Comparison of ENCODE assay signal across 24 cellular contexts in genomic region chr6:105468850-105469249, GRCh38.
DNase-seq lines count a peak whose midpoint lies in the region; ATAC-seq, FAIRE-seq and TF ChIP-seq lines count a peak whose summit lies in the region.
"Had no signal": no experiment of that assay in that cellular context is flagged by ENCODE, and none has a peak within 500 bp of the region (broad histone marks: within the 10 kb centered on the region; RNA-seq: fewer than 3 reads in every experiment).

No MANE protein-coding gene starts in this region.

- H3K4me1 ChIP-seq in Karpas-422 (ENCODE audit: low read length) (no peaks in the 10 kb centered on the region), H1 (replicated peaks in 1 of 4; ENCODE audit: control insufficient read depth in 3 of 4, insufficient read depth in 4 of 4, low read length in 3 of 4) (no peaks in the 10 kb centered on the region; a peak in 1 of 7 replicates)
- no peaks in the 10 kb centered on the region for H3K4me1 ChIP-seq in effector memory CD4-positive, alpha-beta T cell (ENCODE audit: control insufficient read depth, insufficient read depth, low read length, poor library complexity, severe bottlenecking)
- H3K4me1 ChIP-seq: A549; BE2C; BLaER1 treated with 17β-estradiol and CSF1 and Interleukin-3, amounts not matched to agents 10 nM and 100 nM had no signal

- no peak overlapping the region for H4K8ac ChIP-seq in H1 (ENCODE audit: extremely low read depth, insufficient read depth, low read length)

- TF ChIP-seq EP300 in H1 (IDR thresholded peaks at IDR 0.05; ENCODE audit: borderline replicate concordance in 1 of 2, low read depth in 2 of 2, low read length in 2 of 2) = no peak

- WGBS in H1 (ENCODE audit: extremely low coverage in 1 of 2, insufficient coverage in 1 of 2, insufficient read length in 1 of 2, insufficient replicate concordance in 2 of 2, low coverage in 1 of 2, low lambda C conversion rate in 2 of 2, missing lambda C conversion rate in 1 of 2), 2 experiments = 93% methylated on average over 4 of the region's 4 CpGs; no CpG with 5 or more reads in 1 of the 2 experiments

- no peak overlapping the region for H2AK5ac ChIP-seq in H1 (ENCODE audit: low read depth, low read length)

- no peaks in the 10 kb centered on the region for H4K20me1 ChIP-seq in Karpas-422 (ENCODE audit: insufficient read depth, low read depth, low read length)
- H4K20me1 ChIP-seq in H1 (replicated peaks in 1 of 2; ENCODE audit: control insufficient read depth in 1 of 2, insufficient read depth in 2 of 2, low read length in 2 of 2) = no peaks in the 10 kb centered on the region
- H4K20me1 ChIP-seq: BLaER1 treated with 17β-estradiol and CSF1 and Interleukin-3, amounts not matched to agents 10 nM and 100 nM had no signal

- no peak overlapping the region for H4K91ac ChIP-seq in H1 (replicated peaks; ENCODE audit: insufficient read length, low read length)

- no peak overlapping the region for H3K56ac ChIP-seq in H1 (replicated peaks; ENCODE audit: insufficient read length, low read depth, low read length)

- no peak for TF ChIP-seq CTCF in H1 (IDR thresholded peaks at IDR 0.05; ENCODE audit: control extremely low read depth in 1 of 3, insufficient read depth in 1 of 3, low read depth in 1 of 3, low read length in 3 of 3)

- H3K9me3 Mint-ChIP-seq in stimulated activated naive CD8-positive, alpha-beta T cell treated with anti-CD3 and anti-CD28 coated beads, Interleukin-15, amount 100 ng/mL, for 72 hours = peaks cover 7 to 8% of the 10 kb centered on the region in 2 donors

- H3K79me2 ChIP-seq in Karpas-422 (ENCODE audit: low read length) (no peaks in the 10 kb centered on the region), H1 (ENCODE audit: control insufficient read depth in 1 of 2, insufficient read depth in 2 of 2, low read length in 2 of 2) (no peaks in the 10 kb centered on the region)

- H3K79me1 ChIP-seq in H1 (ENCODE audit: low read depth, low read length) = no peaks in the 10 kb centered on the region

- H2BK120ac ChIP-seq in H1 (replicated peaks; ENCODE audit: low read depth, low read length) = no peak overlapping the region

- CTCF ChIA-PET in H1 (lab: Charles Lee; ENCODE audit: partially characterized antibody) = interaction anchor here (0.7 to 1.2 kb wide), 2 partner anchors 45 to 604 kb away, joined by 3 read pairs; no protein-coding TSS in a partner anchor

- ATAC-seq in HG02885 (IDR thresholded peaks at IDR 0.05; ENCODE audit: poor library complexity, unreplicated experiment) = peak; percentile 42
- ATAC-seq in stimulated activated naive CD8-positive, alpha-beta T cell treated with anti-CD3 and anti-CD28 coated beads, Interleukin-15, amount 100 ng/mL, for 72 hours = no peak
- ATAC-seq: A549, HCT116 had no signal

- no peaks in the 10 kb centered on the region for H3K23me2 ChIP-seq in H1 (ENCODE audit: low read depth, low read length)

- FAIRE-seq in GM12892 (lab: Jason Lieb, UNC) = peak; percentile 54
- FAIRE-seq in H1 (lab: Jason Lieb, UNC) = no peak
- FAIRE-seq: A549, D721Med had no signal

- no peak overlapping the region for H3K4me2 ChIP-seq in Karpas-422 (ENCODE audit: low read depth, low read length, poor library complexity, severe bottlenecking)
- no peak overlapping the region for H3K4me2 ChIP-seq in H1 (ENCODE audit: insufficient read depth in 1 of 2, low read depth in 2 of 2, low read length in 2 of 2)
- H3K4me2 ChIP-seq: A549; BLaER1 treated with 17β-estradiol and CSF1 and Interleukin-3, amounts not matched to agents 10 nM and 100 nM had no signal

- TF ChIP-seq RAD21 in H1 (IDR thresholded peaks at IDR 0.05 in 1 of 2, conservative IDR thresholded peaks at IDR 0.05 in 1 of 2; ENCODE audit: low read depth in 2 of 2, low read length in 2 of 2) = no peak

- H3K9ac ChIP-seq in Karpas-422 (ENCODE audit: low read length) (no peak overlapping the region), H1 (replicated peaks in 1 of 4; ENCODE audit: extremely low read depth in 1 of 4, low read depth in 3 of 4, low read length in 3 of 4) (no peak overlapping the region)
- H3K9ac ChIP-seq: BLaER1 treated with 17β-estradiol and CSF1 and Interleukin-3, amounts not matched to agents 10 nM and 100 nM; GM23248 had no signal

- peaks cover 21% of the 10 kb centered on the region for H3K27me3 Mint-ChIP-seq in stimulated activated naive CD8-positive, alpha-beta T cell treated with anti-CD3 and anti-CD28 coated beads, Interleukin-15, amount 100 ng/mL, for 72 hours

- H3K14ac ChIP-seq in H1 (ENCODE audit: insufficient read length) = no peak overlapping the region

- H3K27me3 ChIP-seq in Karpas-422 (ENCODE audit: low read length) (no peaks in the 10 kb centered on the region), H1 (replicated peaks in 1 of 4; ENCODE audit: control insufficient read depth in 3 of 4, extremely low read depth in 1 of 4, insufficient read depth in 3 of 4, low read length in 3 of 4) (no peaks in the 10 kb centered on the region)
- H3K27me3 ChIP-seq in effector memory CD4-positive, alpha-beta T cell (replicated peaks; ENCODE audit: control insufficient read depth, insufficient read depth, low read length, poor library complexity, severe bottlenecking) = no peaks in the 10 kb centered on the region
- H3K27me3 ChIP-seq: BLaER1 treated with 17β-estradiol and CSF1 and Interleukin-3, amounts not matched to agents 10 nM and 100 nM had no signal

- no peak overlapping the region for H3K27ac ChIP-seq in Karpas-422 (ENCODE audit: low read length)
- no peak overlapping the region for H3K27ac ChIP-seq in H1 (ENCODE audit: low read depth, low read length)
- H3K27ac ChIP-seq in effector memory CD4-positive, alpha-beta T cell (ENCODE audit: insufficient read depth, low read length, poor library complexity, severe bottlenecking) = no peak overlapping the region
- H3K27ac ChIP-seq: 22Rv1; A549; BLaER1 treated with 17β-estradiol and CSF1 and Interleukin-3, amounts not matched to agents 10 nM and 100 nM; GM23248 had no signal

- H2AFZ ChIP-seq in Karpas-422 (ENCODE audit: low read length) (0 out of 2 replicates have a peak overlapping the region, but pooled peaks have one; percentile 47), H1 (ENCODE audit: low read length) (peak overlapping the region; percentile 14; the same call in 1 of the 2 replicates)
- H2AFZ ChIP-seq: GM23248 had no signal

- TF ChIP-seq POLR2A in GM12892 (IDR thresholded peaks at IDR 0.05; ENCODE audit: low read depth, low read length) (no peak), H1 (IDR thresholded peaks at IDR 0.05; ENCODE audit: control extremely low read depth in 1 of 2, low read depth in 2 of 2, low read length in 2 of 2) (no peak)

- H3K23ac ChIP-seq in H1 (ENCODE audit: insufficient read length) = no peak overlapping the region

- POLR2A ChIA-PET in H1 (lab: Charles Lee; ENCODE audit: partially characterized antibody) = no interaction called here

- H3K27ac Mint-ChIP-seq in stimulated activated naive CD8-positive, alpha-beta T cell treated with anti-CD3 and anti-CD28 coated beads, Interleukin-15, amount 100 ng/mL, for 72 hours = no peak overlapping the region
- H3K27ac Mint-ChIP-seq: CD14-positive monocyte; CD4-positive, alpha-beta T cell; CD8-positive, alpha-beta memory T cell; H9 had no signal

- DNase-seq in GM12892 (ENCODE audit: insufficient read length) (no peak), Karpas-422 (no peak), H1 (ENCODE audit: low read depth in 1 of 2, low spot score in 2 of 2) (no peak), NCI-H748 (lab: John Stamatoyannopoulos, UW; ENCODE audit: unreplicated experiment) (no peak), DMS79 treated with DMSO at 0.1 percent for 48 hours (lab: John Stamatoyannopoulos, UW) (no peak)
- no peak for DNase-seq in stimulated activated naive CD8-positive, alpha-beta T cell treated with anti-CD3 and anti-CD28 coated beads, Interleukin-15, amount 100 ng/mL, for 72 hours
- DNase-seq in effector memory CD4-positive, alpha-beta T cell = no peak
- DNase-seq: ACHN; AML-193; BE2C; CD4-positive, alpha-beta T cell; CD8-positive, alpha-beta memory T cell; DMS 273 treated with DMSO at 0.1 percent for 48 hours; DMS79; GF-D8; GM23248; H9 had no signal

- no peaks in the 10 kb centered on the region for H3K4me1 Mint-ChIP-seq in stimulated activated naive CD8-positive, alpha-beta T cell treated with anti-CD3 and anti-CD28 coated beads, Interleukin-15, amount 100 ng/mL, for 72 hours
- H3K4me1 Mint-ChIP-seq: CD14-positive monocyte; CD8-positive, alpha-beta memory T cell had no signal

- no peaks in the 10 kb centered on the region for H3K9me3 ChIP-seq in Karpas-422 (ENCODE audit: low read length)
- H3K9me3 ChIP-seq in H1 (ENCODE audit: insufficient read depth in 2 of 2, low read depth in 1 of 2, low read length in 1 of 2) = peaks cover 4 to 6% of the 10 kb centered on the region in 2 experiments; a peak in 1 of 4 replicates
- H3K9me3 ChIP-seq in effector memory CD4-positive, alpha-beta T cell (ENCODE audit: control insufficient read depth, low read length) = no peaks in the 10 kb centered on the region

- H3K18ac ChIP-seq in H1 (ENCODE audit: extremely low read depth, low read length) = no peak overlapping the region

- H2BK15ac ChIP-seq in H1 (ENCODE audit: low read length) = no peak overlapping the region

- no peak overlapping the region for H2BK5ac ChIP-seq in H1 (ENCODE audit: low read depth, low read length)

- H4K5ac ChIP-seq in H1 (ENCODE audit: insufficient read length, low read depth, low read length) = no peak overlapping the region

- no peak overlapping the region for H2BK20ac ChIP-seq in H1 (ENCODE audit: low read length)

- H3K4me3 ChIP-seq in Karpas-422 (ENCODE audit: low read length) (no peak overlapping the region), H1 (ENCODE audit: extremely low read depth in 1 of 4, insufficient read depth in 2 of 4, low read depth in 3 of 4, low read length in 4 of 4) (no peak overlapping the region)
- no peak overlapping the region for H3K4me3 ChIP-seq in effector memory CD4-positive, alpha-beta T cell (ENCODE audit: insufficient read depth, low read depth, low read length, poor library complexity, severe bottlenecking)
- H3K4me3 ChIP-seq: A549; BLaER1 treated with 17β-estradiol and CSF1 and Interleukin-3, amounts not matched to agents 10 nM and 100 nM; GM23248 had no signal

- no peak overlapping the region for H3K4me3 Mint-ChIP-seq in stimulated activated naive CD8-positive, alpha-beta T cell treated with anti-CD3 and anti-CD28 coated beads, Interleukin-15, amount 100 ng/mL, for 72 hours
- H3K4me3 Mint-ChIP-seq: CD14-positive monocyte; CD4-positive, alpha-beta T cell; CD8-positive, alpha-beta memory T cell; H9 had no signal

- H3K36me3 ChIP-seq in Karpas-422 (ENCODE audit: insufficient read depth, low read length) = no peaks in the 10 kb centered on the region
- no peaks in the 10 kb centered on the region for H3K36me3 ChIP-seq in H1 (ENCODE audit: control insufficient read depth in 2 of 4, insufficient read depth in 4 of 4, low read length in 3 of 4)
- H3K36me3 ChIP-seq in effector memory CD4-positive, alpha-beta T cell (ENCODE audit: control insufficient read depth, insufficient read depth, low read length) = no peaks in the 10 kb centered on the region
- H3K36me3 ChIP-seq: BE2C; BLaER1 treated with 17β-estradiol and CSF1 and Interleukin-3, amounts not matched to agents 10 nM and 100 nM had no signal

- H3K4ac ChIP-seq in H1 (replicated peaks; ENCODE audit: insufficient read length, low read depth, low read length) = no peak overlapping the region

- H3K9me2 ChIP-seq in Karpas-422 (replicated peaks; ENCODE audit: insufficient read depth, low read length) = no peaks in the 10 kb centered on the region

- no peak overlapping the region for H2BK12ac ChIP-seq in H1 (ENCODE audit: low read depth, low read length)
